31 cellular contexts compared by ENCODE assay signal in the genomic region with DNA sequence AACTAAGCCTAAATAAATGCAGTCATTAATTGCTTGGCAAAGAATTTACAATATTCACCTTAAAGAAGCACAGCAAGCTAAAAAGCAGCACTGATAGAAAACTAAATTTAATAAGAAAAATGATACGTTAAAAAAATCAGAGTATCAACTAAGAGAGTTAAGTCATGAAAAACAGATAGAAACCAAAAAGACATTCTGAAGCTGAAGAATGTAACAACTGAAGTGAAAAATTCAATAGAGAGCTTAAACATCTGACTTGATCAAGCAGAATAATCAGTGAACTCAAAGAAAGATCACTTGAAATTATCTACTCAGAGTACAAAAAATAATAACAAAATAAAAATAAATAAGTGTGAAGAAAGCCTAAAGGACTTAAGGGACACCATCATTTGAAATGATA.
DNase-seq lines count a peak whose midpoint lies in the region; ATAC-seq, FAIRE-seq and TF ChIP-seq lines count a peak whose summit lies in the region.
"Had no signal": no experiment of that assay in that cellular context is flagged by ENCODE, and none has a peak within 500 bp of the region (broad histone marks: within the 10 kb centered on the region; RNA-seq: fewer than 3 reads in every experiment).

No MANE protein-coding gene starts in this region.

- H4K20me1 ChIP-seq in HepG2 (ENCODE audit: insufficient read depth, low read length) = no peaks in the 10 kb centered on the region
- H4K20me1 ChIP-seq: BLaER1; BLaER1 treated with 17β-estradiol and CSF1 and Interleukin-3, amounts not matched to agents 10 nM and 100 nM had no signal

- H3K4me3 ChIP-seq in HepG2 (replicated peaks in 1 of 3; ENCODE audit: insufficient read depth in 1 of 3, low read depth in 2 of 3, low read length in 3 of 3) (no peak overlapping the region), right lobe of liver (no peak overlapping the region), HEK293 (ENCODE audit: low read depth, low read length) (no peak overlapping the region), right cardiac atrium (ENCODE audit: low read length) (no peak overlapping the region)
- H3K4me3 ChIP-seq: A549; BLaER1; BLaER1 treated with 17β-estradiol and CSF1 and Interleukin-3, amounts not matched to agents 10 nM and 100 nM had no signal

- 0% methylated on average over 1 of the region's 1 CpG for WGBS in HepG2 (ENCODE audit: low lambda C conversion rate)
- 92% methylated on average over 1 of the region's 1 CpG for WGBS in right lobe of liver (ENCODE audit: insufficient coverage, low coverage, low lambda C conversion rate, missing lambda C conversion rate)
- 97% methylated on average over 1 of the region's 1 CpG for WGBS in right cardiac atrium

- no peaks in the 10 kb centered on the region for H3K36me3 ChIP-seq in HepG2 (replicated peaks in 1 of 2; ENCODE audit: control insufficient read depth in 1 of 2, insufficient read depth in 2 of 2, low read length in 2 of 2)
- no peaks in the 10 kb centered on the region for H3K36me3 ChIP-seq in right lobe of liver
- H3K36me3 ChIP-seq in HEK293 (ENCODE audit: control insufficient read depth in 2 of 2, insufficient read depth in 1 of 2, low read length in 2 of 2) = no peaks in the 10 kb centered on the region
- H3K36me3 ChIP-seq: BE2C; BLaER1; BLaER1 treated with 17β-estradiol and CSF1 and Interleukin-3, amounts not matched to agents 10 nM and 100 nM had no signal

- BruUV-seq in HepG2 (replicated peaks; lab: Mats Ljungman, UMichigan) = no TSS peak

- H3K4me1 ChIP-seq in HepG2 (ENCODE audit: insufficient read depth, low read length) (no peaks in the 10 kb centered on the region), right lobe of liver (no peaks in the 10 kb centered on the region), HEK293 (ENCODE audit: control insufficient read depth, insufficient read depth, low read length) (no peaks in the 10 kb centered on the region), right cardiac atrium (ENCODE audit: control insufficient read depth, insufficient read depth, low read length) (no peaks in the 10 kb centered on the region)
- H3K4me1 ChIP-seq: A549; BE2C; BLaER1; BLaER1 treated with 17β-estradiol and CSF1 and Interleukin-3, amounts not matched to agents 10 nM and 100 nM; Caco-2 had no signal

- no peaks in the 10 kb centered on the region for H3K79me2 ChIP-seq in HepG2 (ENCODE audit: insufficient read depth, low read length)

- no peak overlapping the region for H3K4me2 ChIP-seq in HepG2 (ENCODE audit: low read depth, low read length)
- H3K4me2 ChIP-seq: A549; BLaER1; BLaER1 treated with 17β-estradiol and CSF1 and Interleukin-3, amounts not matched to agents 10 nM and 100 nM had no signal

- in situ Hi-C loops in HepG2 (cut with HindIII; ENCODE audit: extremely low pct_ligation_motif_present, low pct_unique_long_range_greater_than_20kb) = no loop called here

- TF ChIP-seq CTCF in HepG2 (CRISPR knock-in tag; IDR thresholded peaks at IDR 0.05) (no peak), right lobe of liver (IDR thresholded peaks at IDR 0.05) (no peak), HEK293 (tag by site-specific recombination; IDR thresholded peaks at IDR 0.05) (no peak)

- intact Hi-C loops in HepG2 (cut with micrococcal nuclease; ENCODE audit: unreplicated experiment) = no loop called here
- intact Hi-C loops in right lobe of liver (cut with DNase I) = no loop called here
- intact Hi-C loops in right cardiac atrium (cut with DNase I) = no loop called here

- no peaks in the 10 kb centered on the region for H3K27me3 ChIP-seq in HepG2 (ENCODE audit: control insufficient read depth in 1 of 2, insufficient read depth in 2 of 2, low read length in 2 of 2)
- H3K27me3 ChIP-seq in right lobe of liver = no peaks in the 10 kb centered on the region
- no peaks in the 10 kb centered on the region for H3K27me3 ChIP-seq in right cardiac atrium (ENCODE audit: control insufficient read depth, insufficient read depth)
- H3K27me3 ChIP-seq: BE2C; BLaER1; BLaER1 treated with 17β-estradiol and CSF1 and Interleukin-3, amounts not matched to agents 10 nM and 100 nM had no signal

- ATAC-seq in HepG2 = no peak
- ATAC-seq in right lobe of liver = no peak
- no peak for ATAC-seq in right cardiac atrium
- ATAC-seq: A549; CD8-positive, alpha-beta T cell had no signal

- no peak overlapping the region for H3K9ac ChIP-seq in HepG2 (ENCODE audit: insufficient read depth, low read depth, low read length)
- H3K9ac ChIP-seq: BLaER1; BLaER1 treated with 17β-estradiol and CSF1 and Interleukin-3, amounts not matched to agents 10 nM and 100 nM had no signal

- DNase-seq in HepG2 (ENCODE audit: low spot score) (no peak), right lobe of liver (no peak), right cardiac atrium (no peak)
- DNase-seq: 8988T; ACHN; AML-193; BE2C; C1 segment of cervical spinal cord; Caco-2; Calu3; CD4-positive, alpha-beta memory T cell; CD4-positive, alpha-beta T cell; CD4-positive, CD25-positive, alpha-beta regulatory T cell; CD8-positive, alpha-beta memory T cell; CD8-positive, alpha-beta T cell; COR-L47; DMS 273 treated with DMSO at 0.1 percent for 48 hours; DMS153; DMS53; DMS79; DMS79 treated with DMSO at 0.1 percent for 48 hours; DND-41; EL had no signal

- POLR2A ChIA-PET in HepG2 (lab: Yijun Ruan, JAX) = no interaction called here
- POLR2A ChIA-PET in HEK293 (lab: Yijun Ruan, JAX) = no interaction called here

- CTCF ChIA-PET in HepG2 (lab: Yijun Ruan, JAX; ENCODE audit: low intra/inter-chr PET ratio, low total read pairs) (no interaction called here), HEK293 (lab: Yijun Ruan, JAX) (no interaction called here)

- H3K9me3 ChIP-seq in HepG2 (ENCODE audit: low read length) = peaks cover 70% of the 10 kb centered on the region
- H3K9me3 ChIP-seq in right lobe of liver = no peaks in the 10 kb centered on the region
- H3K9me3 ChIP-seq in HEK293 (ENCODE audit: control insufficient read depth, insufficient read depth, low read depth, low read length) = no peaks in the 10 kb centered on the region
- no peaks in the 10 kb centered on the region for H3K9me3 ChIP-seq in right cardiac atrium (ENCODE audit: control insufficient read depth, low read length)
- H3K9me3 ChIP-seq: A549, BE2C had no signal

- H3K27ac ChIP-seq in HepG2 (ENCODE audit: extremely low read length, insufficient read depth, low read length) (no peak overlapping the region), right lobe of liver (no peak overlapping the region), HEK293 (ENCODE audit: extremely low read depth, low read depth, low read length) (no peak overlapping the region), right cardiac atrium (ENCODE audit: low read length) (no peak overlapping the region)
- H3K27ac ChIP-seq: 22Rv1; A549; BLaER1; BLaER1 treated with 17β-estradiol and CSF1 and Interleukin-3, amounts not matched to agents 10 nM and 100 nM; C4-2B had no signal

- TF ChIP-seq EP300 in HepG2 (IDR thresholded peaks at IDR 0.05; ENCODE audit: low read depth in 2 of 2, low read length in 2 of 2) (no peak), HepG2 (CRISPR knock-in tag; IDR thresholded peaks at IDR 0.05; ENCODE audit: borderline replicate concordance) (no peak)

- no peak for TF ChIP-seq RAD21 in HepG2 (CRISPR knock-in tag; IDR thresholded peaks at IDR 0.05)

- no peak for FAIRE-seq in HepG2 (lab: Jason Lieb, UNC)
- FAIRE-seq: A204.1, A549, D721Med had no signal

- H2AFZ ChIP-seq in HepG2 (ENCODE audit: low read length) = no peak overlapping the region

- no peak for TF ChIP-seq POLR2A in HepG2 (IDR thresholded peaks at IDR 0.05; ENCODE audit: insufficient read depth in 1 of 2, low read depth in 2 of 2, low read length in 2 of 2)
- no peak for TF ChIP-seq POLR2A in right lobe of liver (IDR thresholded peaks at IDR 0.05)

TF ChIP-seq in HepG2, 621 proteins besides CTCF, POLR2A, EP300 and RAD21:
- TF ChIP-seq SRSF4 (IDR thresholded peaks at IDR 0.05; ENCODE audit: low read depth, low read length, poor library complexity, severe bottlenecking) (no peak), ZNF160 (CRISPR knock-in tag; IDR thresholded peaks at IDR 0.05) (peak; percentile 78; the same call in 1 of the 2 replicates)

TF ChIP-seq in HEK293, 187 proteins besides CTCF, POLR2A, EP300 and RAD21:
- no peak for TF ChIP-seq ZNF114 (tag by site-specific recombination; IDR thresholded peaks at IDR 0.05)
- TF ChIP-seq SETDB1 (IDR thresholded peaks at IDR 0.05; ENCODE audit: insufficient read length, low read length) = peak; percentile 56
- peak; percentile 65; the same call in 1 of the 2 replicates for TF ChIP-seq ZNF677 (tag by site-specific recombination; IDR thresholded peaks at IDR 0.05)
- no peak for TF ChIP-seq ZNF529 (tag by site-specific recombination; IDR thresholded peaks at IDR 0.05; ENCODE audit: insufficient replicate concordance)
